ENCODE assay signal across 8 cellular contexts in the genomic region with DNA sequence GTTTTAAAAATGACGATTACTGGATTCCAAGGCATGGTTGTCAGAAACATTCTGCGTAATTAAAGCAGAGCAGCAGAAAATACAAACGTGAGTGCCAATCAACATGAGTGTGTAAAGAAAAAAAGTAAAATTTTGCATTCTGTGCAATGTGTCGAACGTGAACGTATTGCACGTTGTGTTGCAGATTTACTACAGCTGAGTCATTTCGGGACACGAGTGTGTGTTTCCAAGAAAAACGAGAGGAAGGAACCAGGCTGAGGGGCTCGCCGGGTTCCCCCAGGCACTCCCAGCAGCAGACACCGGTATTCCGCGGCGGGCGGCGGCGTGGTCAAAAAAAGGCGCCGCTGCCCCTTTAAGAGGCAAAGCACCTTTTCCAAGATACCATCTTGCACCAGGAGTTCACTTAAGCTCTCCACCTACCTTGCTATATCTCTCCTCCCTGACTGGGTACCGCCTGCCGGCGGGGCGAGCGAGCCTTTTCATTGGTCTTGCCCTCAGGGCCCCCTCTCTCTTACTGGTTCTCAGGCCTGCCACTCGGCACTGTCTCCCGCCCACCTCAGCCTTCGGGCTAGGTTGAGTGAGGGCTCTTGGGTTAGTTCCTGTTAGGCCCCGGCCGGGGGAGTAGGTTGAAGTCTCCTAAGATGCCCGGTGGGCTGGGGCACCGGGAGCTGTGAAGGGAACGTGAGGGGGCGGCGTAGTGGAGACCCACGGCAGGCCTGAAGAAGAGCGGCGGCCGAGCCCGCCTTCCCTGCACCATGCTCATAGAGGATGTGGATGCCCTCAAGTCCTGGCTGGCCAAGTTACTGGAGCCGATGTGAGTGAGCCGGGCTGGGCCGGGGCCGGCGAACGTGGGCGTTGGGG. TPM values are rescaled to one million over a fixed set of nuclear protein-coding genes. Genes with fewer than 3 reads are reported as not detected.
DNase-seq lines count a peak whose midpoint lies in the region; ATAC-seq and TF ChIP-seq lines count a peak whose summit lies in the region.

Gene RBM27, plus strand, starts transcription at position 595 of the 861 bp plus-strand sequence. Its CDS starts 161 bp downstream, at position 756.

- DNase-seq in EH (ENCODE audit: low read depth): peak; percentile 98
- DNase-seq in GOT3 (lab: John Stamatoyannopoulos, UW): peak; percentile 98
- DNase-seq in LNCaP clone FGC (ENCODE audit: low read depth): peak; percentile 97
- DNase-seq in RPMI8226: peak; percentile 97
- DNase-seq in activated T-helper 1 cell treated with anti-CD3 and anti-CD28 coated beads, Interleukin-2, amount 50 U/mL, for 16 hours (ENCODE audit: low read depth in 1 of 2, low spot score in 1 of 2): peak; percentile 93 to 94
- DNase-seq in fibroblast of pulmonary artery (ENCODE audit: low read depth): peak; percentile 99
- peak; percentile 98 for DNase-seq in natural killer cell
- peak; percentile 94 for DNase-seq in stimulated activated naive CD4-positive, alpha-beta T cell treated with Interleukin-2 at 50 U/mL for 16 hours (lab: John Stamatoyannopoulos, UW)

- no peaks in the 10 kb centered on the region for H3K36me3 Mint-ChIP-seq in natural killer cell

- H3K9me3 Mint-ChIP-seq in natural killer cell: no peaks in the 10 kb centered on the region

- no peaks in the 10 kb centered on the region for H3K4me1 Mint-ChIP-seq in natural killer cell

- ATAC-seq in natural killer cell: peak; percentile 98 to 100 (median 99)

- intact Hi-C loops in natural killer cell (cut with micrococcal nuclease): loop anchor here (1.0 to 2.0 kb wide), 2 partner anchors 21 to 244 kb away; partner anchors contain the start of genes LARS1 and TCERG1

- no peak within 1 kb of the TSS for H3K27ac Mint-ChIP-seq in natural killer cell

- H3K4me3 ChIP-seq in LNCaP clone FGC (ENCODE audit: low read depth, low read length) (peak within 1 kb of the TSS; percentile 67), fibroblast of pulmonary artery (replicated peaks; ENCODE audit: low read depth, low read length) (peak within 1 kb of the TSS; percentile 91)

- TF ChIP-seq CTCF in LNCaP clone FGC (IDR thresholded peaks at IDR 0.05; ENCODE audit: control insufficient read depth, extremely low read depth, insufficient read depth) (no peak), fibroblast of pulmonary artery (IDR thresholded peaks at IDR 0.05; ENCODE audit: low read length, missing control alignments) (no peak), natural killer cell (IDR thresholded peaks at IDR 0.05) (no peak)

- H3K4me3 Mint-ChIP-seq in natural killer cell: no peak within 1 kb of the TSS

- peaks cover 0 to 9% of the 10 kb centered on the region in 2 donors for H3K27me3 Mint-ChIP-seq in natural killer cell (ENCODE audit: low read depth in 2 of 2)

RNA-seq across cellular contexts. Expression of gene RBM27, which starts in this region (rescaled TPM):
- total RNA-seq in natural killer cell: 10 to 100 TPM; 24.3 to 30.4 (median 26.2) TPM

Comparison
In these comparisons a context has a peak if more than half of its experiments do, and no peak if none do; other contexts are left out.
1. Peak in every context shown above with its lines: DNase-seq, ATAC-seq and H3K4me3 ChIP-seq.